27 cellular contexts compared by ENCODE assay signal in the genomic region with DNA sequence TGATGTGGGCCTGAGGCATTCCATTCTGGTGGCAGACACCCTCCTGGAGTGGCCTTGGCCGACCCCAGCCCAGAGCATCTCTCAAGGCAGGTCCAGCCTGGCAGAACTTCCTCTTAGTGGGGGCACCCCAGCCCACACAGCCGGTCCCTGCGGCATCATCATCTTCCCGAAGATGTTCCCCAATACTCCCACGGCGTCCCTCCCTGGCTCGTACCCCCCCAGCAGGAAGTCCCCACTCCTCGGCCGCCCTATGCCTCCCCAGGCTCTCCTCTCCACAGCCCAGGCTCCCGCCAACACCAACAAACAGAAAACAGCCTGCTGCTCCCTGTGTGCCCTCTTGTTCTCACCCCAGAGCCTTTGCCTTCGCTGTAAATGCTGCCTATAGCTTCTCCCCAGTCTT.
DNase-seq lines count a peak whose midpoint lies in the region; ATAC-seq and TF ChIP-seq lines count a peak whose summit lies in the region.
"Had no signal": no experiment of that assay in that cellular context is flagged by ENCODE, and none has a peak within 500 bp of the region (broad histone marks: within the 10 kb centered on the region; RNA-seq: fewer than 3 reads in every experiment).

No MANE protein-coding gene starts in this region.

- H3F3A ChIP-seq in GM23338 (replicated peaks; ENCODE audit: low read depth), result no peaks in the 10 kb centered on the region
- H3F3A ChIP-seq in smooth muscle cell (ENCODE audit: low read depth), result peaks cover 37% of the 10 kb centered on the region

- H3K36me3 Mint-ChIP-seq in GM23338 (ENCODE audit: low read depth), result no peaks in the 10 kb centered on the region
- H3K36me3 Mint-ChIP-seq: activated naive CD8-positive, alpha-beta T cell had no signal

- WGBS in smooth muscle cell (ENCODE audit: low lambda C conversion rate), result 63% methylated on average over 11 of the region's 11 CpGs
- 67% methylated on average over 11 of the region's 11 CpGs for WGBS in esophagus muscularis mucosa

- H3K9me3 ChIP-seq in left lung (no peaks in the 10 kb centered on the region), smooth muscle cell (replicated peaks; ENCODE audit: low read depth) (no peaks in the 10 kb centered on the region), esophagus muscularis mucosa (no peaks in the 10 kb centered on the region)
- H3K9me3 ChIP-seq: ascending aorta; BLaER1 treated with 17β-estradiol and CSF1 and Interleukin-3, amounts not matched to agents 10 nM and 100 nM; Caco-2; prostate gland; thyroid gland had no signal

- H3K27ac ChIP-seq in GM23338 (ENCODE audit: low read depth), result no peak overlapping the region
- H3K27ac ChIP-seq in left lung, result peak overlapping the region; percentile 19 to 45
- peak overlapping the region; percentile 98 for H3K27ac ChIP-seq in smooth muscle cell (ENCODE audit: low read depth)
- no peak overlapping the region for H3K27ac ChIP-seq in esophagus muscularis mucosa (replicated peaks in 1 of 4)
- H3K27ac ChIP-seq: BLaER1 treated with 17β-estradiol and CSF1 and Interleukin-3, amounts not matched to agents 10 nM and 100 nM; prostate gland had no signal

- peak overlapping the region; percentile 32; the same call in 1 of the 2 replicates for H2AFZ ChIP-seq in GM23338
- no peak overlapping the region for H2AFZ ChIP-seq in smooth muscle cell (ENCODE audit: low read depth)

- H3K27ac Mint-ChIP-seq in GM23338, result no peak overlapping the region
- H3K27ac Mint-ChIP-seq: activated CD4-positive, alpha-beta T cell treated with anti-CD3 and anti-CD28 coated beads for 36 hours; activated naive CD8-positive, alpha-beta T cell; stimulated activated naive CD8-positive, alpha-beta T cell treated with anti-CD3 and anti-CD28 coated beads, Interleukin-15, Interleukin-2, amounts not matched to agents 100 ng/mL and 50 ng/mL, for 24 hours had no signal

- DNase-seq in GM23338 (ENCODE audit: low spot score) (no peak), NB4 (ENCODE audit: low read depth) (peak; percentile 23), left lung (no peak), smooth muscle cell (lab: John Stamatoyannopoulos, UW; ENCODE audit: unreplicated experiment) (no peak), COLO829 (ENCODE audit: low spot score) (no peak), esophagus muscularis mucosa (ENCODE audit: extremely low spot score) (no peak)
- no peak for DNase-seq in stimulated activated CD4-positive, alpha-beta T cell treated with anti-CD3 and anti-CD28 coated beads, Interleukin-4, amount 100 ng/mL, for 1 hour
- DNase-seq: activated CD4-positive, alpha-beta T cell treated with anti-CD3 and anti-CD28 coated beads for 36 hours; activated effector memory CD4-positive, alpha-beta T cell treated with Interleukin-2 at 50 U/mL for 16 hours; activated T-cell treated with anti-CD3 and anti-CD28 coated beads for 4 hours; Caco-2; HCEC 1CT; islet precursor cell; MM.1S; NCI-H1436; NCI-H446 treated with DMSO at 0.1 percent for 48 hours; NCI-H82; RPMI8226; stimulated activated CD4-positive, alpha-beta T cell treated with anti-CD3 and anti-CD28 coated beads, Interleukin-15, amount 100 ng/mL, for 24 hours; thyroid gland had no signal

- H4K20me1 ChIP-seq in GM23338 (replicated peaks; ENCODE audit: insufficient read depth), result no peaks in the 10 kb centered on the region
- no peaks in the 10 kb centered on the region for H4K20me1 ChIP-seq in smooth muscle cell (ENCODE audit: low read depth)

- peaks cover 55% of the 10 kb centered on the region for H3K4me1 Mint-ChIP-seq in GM23338

- no peaks in the 10 kb centered on the region for H3K9me3 Mint-ChIP-seq in GM23338
- H3K9me3 Mint-ChIP-seq: stimulated activated naive CD8-positive, alpha-beta T cell treated with anti-CD3 and anti-CD28 coated beads, Interleukin-15, Interleukin-2, amounts not matched to agents 100 ng/mL and 50 ng/mL, for 24 hours had no signal

- no peaks in the 10 kb centered on the region for H3K36me3 ChIP-seq in GM23338 (ENCODE audit: insufficient read depth)
- no peaks in the 10 kb centered on the region for H3K36me3 ChIP-seq in left lung
- H3K36me3 ChIP-seq in smooth muscle cell (ENCODE audit: low read depth), result no peaks in the 10 kb centered on the region
- H3K36me3 ChIP-seq in esophagus muscularis mucosa, result no peaks in the 10 kb centered on the region
- H3K36me3 ChIP-seq: ascending aorta; BLaER1 treated with 17β-estradiol and CSF1 and Interleukin-3, amounts not matched to agents 10 nM and 100 nM; prostate gland; thyroid gland had no signal

- TF ChIP-seq POLR2A in NB4 (IDR thresholded peaks at IDR 0.05; ENCODE audit: extremely low read depth, insufficient read length) (no peak), esophagus muscularis mucosa (IDR thresholded peaks at IDR 0.05; ENCODE audit: low read depth) (no peak)

- H3K27me3 ChIP-seq in GM23338 (ENCODE audit: insufficient read depth) (no peaks in the 10 kb centered on the region), left lung (no peaks in the 10 kb centered on the region), smooth muscle cell (ENCODE audit: low read depth) (no peaks in the 10 kb centered on the region), esophagus muscularis mucosa (no peaks in the 10 kb centered on the region)
- H3K27me3 ChIP-seq: ascending aorta, thyroid gland had no signal

- no peak overlapping the region; the same call in 2 of the 3 replicates for H3K4me3 Mint-ChIP-seq in GM23338
- H3K4me3 Mint-ChIP-seq: activated CD4-positive, alpha-beta T cell treated with anti-CD3 and anti-CD28 coated beads for 36 hours; activated naive CD8-positive, alpha-beta T cell; stimulated activated naive CD8-positive, alpha-beta T cell treated with anti-CD3 and anti-CD28 coated beads, Interleukin-15, Interleukin-2, amounts not matched to agents 100 ng/mL and 50 ng/mL, for 24 hours had no signal

- H3K4me3 ChIP-seq in GM23338 (no peak overlapping the region), NB4 (ENCODE audit: low read depth, low read length) (no peak overlapping the region), left lung (no peak overlapping the region), smooth muscle cell (no peak overlapping the region), esophagus muscularis mucosa (no peak overlapping the region)
- H3K4me3 ChIP-seq: ascending aorta; BLaER1 treated with 17β-estradiol and CSF1 and Interleukin-3, amounts not matched to agents 10 nM and 100 nM; K562; lung; prostate gland; thyroid gland had no signal

- H3K9ac ChIP-seq in smooth muscle cell (ENCODE audit: low read depth), result no peak overlapping the region
- H3K9ac ChIP-seq: BLaER1 treated with 17β-estradiol and CSF1 and Interleukin-3, amounts not matched to agents 10 nM and 100 nM had no signal

- no peak for TF ChIP-seq EP300 in esophagus muscularis mucosa (IDR thresholded peaks at IDR 0.05)

- H3K27me3 Mint-ChIP-seq in GM23338 (ENCODE audit: insufficient read depth, low read depth, poor library complexity), result peaks cover 9% of the 10 kb centered on the region
- H3K27me3 Mint-ChIP-seq: activated CD4-positive, alpha-beta T cell treated with anti-CD3 and anti-CD28 coated beads for 36 hours; activated naive CD8-positive, alpha-beta T cell; stimulated activated naive CD8-positive, alpha-beta T cell treated with anti-CD3 and anti-CD28 coated beads, Interleukin-15, Interleukin-2, amounts not matched to agents 100 ng/mL and 50 ng/mL, for 24 hours had no signal

- H3K4me1 ChIP-seq in GM23338 (ENCODE audit: insufficient read depth) (peaks cover 14% of the 10 kb centered on the region), left lung (no peaks in the 10 kb centered on the region), smooth muscle cell (ENCODE audit: low read depth) (peaks cover 51% of the 10 kb centered on the region), esophagus muscularis mucosa (peaks cover 0 to 5% (median 0%) of the 10 kb centered on the region in 4 donors)
- H3K4me1 ChIP-seq: ascending aorta, prostate gland had no signal

- TF ChIP-seq CTCF in GM23338 (conservative IDR thresholded peaks at IDR 0.05; ENCODE audit: low read depth in 2 of 2) (no peak), NB4 (IDR thresholded peaks at IDR 0.05; ENCODE audit: low read depth, low read length) (no peak), left lung (IDR thresholded peaks at IDR 0.05) (no peak), smooth muscle cell (IDR thresholded peaks at IDR 0.05; ENCODE audit: borderline replicate concordance, insufficient read depth, poor library complexity, severe bottlenecking) (no peak), esophagus muscularis mucosa (IDR thresholded peaks at IDR 0.05) (no peak)

- H3K4me2 ChIP-seq in GM23338, result no peak overlapping the region
- peak overlapping the region; percentile 75 for H3K4me2 ChIP-seq in smooth muscle cell

- no peaks in the 10 kb centered on the region for H3K79me2 ChIP-seq in GM23338 (replicated peaks; ENCODE audit: insufficient read depth)
- no peaks in the 10 kb centered on the region for H3K79me2 ChIP-seq in smooth muscle cell (ENCODE audit: low read depth)

- peak; percentile 5; the same call in 1 of the 3 replicates for ATAC-seq in GM23338
- ATAC-seq in left lung, result no peak
- ATAC-seq: activated CD4-positive, alpha-beta T cell treated with anti-CD3 and anti-CD28 coated beads for 36 hours; K562 had no signal

- no peaks in the 10 kb centered on the region for H3K9me2 ChIP-seq in GM23338 (ENCODE audit: insufficient read depth)

- intact Hi-C loops in left lung (cut with DNase I) (no loop called here), esophagus muscularis mucosa (cut with DNase I) (no loop called here)

Comparison
In these comparisons a context has a peak if more than half of its experiments do, and no peak if none do; other contexts are left out.
1. H3K27ac ChIP-seq: peak in left lung (2 of 2) and smooth muscle cell (single experiment); none in GM23338 (single experiment) and esophagus muscularis mucosa (0 of 4).